In the genomic region with DNA sequence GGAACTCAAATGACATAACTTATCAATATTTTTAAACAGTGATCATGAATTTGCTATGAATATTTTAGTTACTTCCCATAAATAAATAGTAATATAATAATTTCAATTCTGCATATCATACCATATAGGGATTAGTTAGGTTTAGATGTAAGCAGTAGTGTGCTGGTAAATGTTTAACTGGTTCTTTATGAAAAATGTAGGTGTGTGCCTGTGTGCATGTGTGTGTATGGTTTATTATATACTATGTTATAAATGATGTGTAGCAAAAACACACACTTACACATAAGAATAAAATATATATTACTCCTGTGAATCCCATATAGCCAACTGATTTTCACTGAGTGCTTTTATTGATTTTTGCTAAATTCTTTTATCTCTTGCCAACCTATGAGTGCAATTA, we compare ENCODE assay signal across 9 cellular contexts. TPM values are rescaled to one million over a fixed set of nuclear protein-coding genes. Genes with fewer than 3 reads are reported as not detected.
"Had no signal": no experiment of that assay in that cellular context is flagged by ENCODE, and none has a peak within 500 bp of the region (broad histone marks: within the 10 kb centered on the region; RNA-seq: fewer than 3 reads in every experiment).

No MANE protein-coding gene starts in this region.

- H3K4me2 ChIP-seq: GM23338 had no signal

- H2AFZ ChIP-seq: GM23338 had no signal

- FAIRE-seq: H1, H54, HTR-8/SVneo, K562 had no signal

- DNase-seq: H9, HCEC 1CT, IMR-90 had no signal

- H3K27ac ChIP-seq: HL-60 had no signal

- H3K4me3 ChIP-seq: GM23338, K562 had no signal

- ATAC-seq: GM23338, K562 had no signal

RNA-seq across cellular contexts. Expression of gene BHLHE41, which starts 14.0 kb away (rescaled TPM):
- total RNA-seq: K562 had no signal
